ENCODE assay signal across 21 cellular contexts in the genomic region with DNA sequence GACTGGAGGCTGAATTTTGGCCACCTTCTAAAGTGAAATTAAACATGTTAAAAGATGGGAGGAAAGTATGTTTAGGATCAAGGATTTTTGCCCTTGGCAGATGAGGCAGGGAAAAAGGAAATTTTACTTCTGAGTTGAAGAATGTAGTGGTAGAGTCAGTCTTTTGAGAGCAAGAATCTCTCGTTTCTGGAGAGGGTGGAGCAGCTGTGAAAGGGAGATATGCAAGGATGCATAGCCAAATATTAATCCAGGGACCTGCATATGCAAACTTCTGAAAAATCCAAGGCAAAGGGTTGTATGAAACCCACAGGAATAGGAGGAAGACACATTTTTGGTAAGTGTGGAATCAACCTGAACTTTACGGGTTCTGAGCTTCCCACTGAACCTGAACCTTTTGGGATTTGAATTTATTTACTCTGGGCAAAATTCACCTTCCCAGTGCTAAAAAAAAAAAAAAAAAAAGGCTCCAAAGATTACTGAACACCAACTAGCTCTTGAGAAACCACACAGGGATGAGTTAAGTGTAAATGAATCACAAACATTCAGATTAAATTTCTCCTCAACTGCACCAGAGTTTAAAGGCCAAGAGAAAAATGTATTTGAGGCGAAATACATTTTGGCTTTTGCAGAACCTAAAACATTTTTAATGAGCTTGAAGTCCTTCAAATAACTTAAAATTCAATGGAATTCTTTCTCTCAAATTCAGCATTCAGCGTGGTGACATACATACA.
A peak's percentile ranks its signal among the peaks of the same experiment; 100 is the strongest.
DNase-seq lines count a peak whose midpoint lies in the region; ATAC-seq and TF ChIP-seq lines count a peak whose summit lies in the region.
"Had no signal": no experiment of that assay in that cellular context is flagged by ENCODE, and none has a peak within 500 bp of the region (broad histone marks: within the 10 kb centered on the region; RNA-seq: fewer than 3 reads in every experiment).

No MANE protein-coding gene starts in this region.

- no peak overlapping the region for H3K4ac ChIP-seq in neuronal stem cell (ENCODE audit: low read length)

- peaks cover 3% of the 10 kb centered on the region for H3K9me3 Mint-ChIP-seq in osteocyte (ENCODE audit: unreplicated experiment)
- no peaks in the 10 kb centered on the region for H3K9me3 Mint-ChIP-seq in activated CD4-positive, alpha-beta T cell treated with anti-CD3 and anti-CD28 coated beads, Interleukin-2, amount 10 ng/mL, durations not matched to agents 24 days and 14 days
- H3K9me3 Mint-ChIP-seq: activated CD4-positive, alpha-beta memory T cell treated with anti-CD3 and anti-CD28 coated beads, Interleukin-2, amount 10 ng/mL, durations not matched to agents 7 days and 5 days; activated naive CD4-positive, alpha-beta T cell treated with anti-CD3 and anti-CD28 coated beads, Interleukin-2, amount 50 U/mL, for 72 hours had no signal

- H3K9ac ChIP-seq in GM23248 (no peak overlapping the region), fibroblast of lung (ENCODE audit: insufficient read depth, low read length) (no peak overlapping the region), neuronal stem cell (ENCODE audit: low read depth, low read length, poor library complexity) (no peak overlapping the region)

- no peak overlapping the region for H3K14ac ChIP-seq in neuronal stem cell (ENCODE audit: low read length)

- no peaks in the 10 kb centered on the region for H3K79me2 ChIP-seq in GM23248 (ENCODE audit: insufficient read depth)
- H3K79me2 ChIP-seq in fibroblast of lung (ENCODE audit: control insufficient read depth, insufficient read depth, low read length), result no peaks in the 10 kb centered on the region

- no peaks in the 10 kb centered on the region for H3K9me2 ChIP-seq in GM23248 (ENCODE audit: insufficient read depth)

- 51 to 52% methylated on average over 4 of the region's 4 CpGs for WGBS in GM23248 (ENCODE audit: low coverage in 1 of 2, low lambda C conversion rate in 2 of 2, missing lambda C conversion rate in 2 of 2), 2 experiments
- no CpG with 5 or more reads among the region's 4 CpGs for WGBS in neuronal stem cell (ENCODE audit: extremely low coverage in 2 of 2, insufficient read length in 2 of 2, insufficient replicate concordance in 1 of 2), 2 donors

- in situ Hi-C loops in GM23248 (cut with MboI), result no loop called here

- H2BK15ac ChIP-seq in neuronal stem cell (ENCODE audit: low read length), result no peak overlapping the region

- no peak overlapping the region for H3K4me3 Mint-ChIP-seq in osteocyte (ENCODE audit: unreplicated experiment)
- H3K4me3 Mint-ChIP-seq in activated CD4-positive, alpha-beta T cell treated with anti-CD3 and anti-CD28 coated beads, Interleukin-2, amount 10 ng/mL, durations not matched to agents 24 days and 14 days, result no peak overlapping the region
- H3K4me3 Mint-ChIP-seq: activated CD4-positive, alpha-beta memory T cell treated with anti-CD3 and anti-CD28 coated beads, Interleukin-2, amount 10 ng/mL, durations not matched to agents 7 days and 5 days; B cell had no signal

- no peak overlapping the region for H2BK12ac ChIP-seq in neuronal stem cell (ENCODE audit: low read length)

- H3K4me1 Mint-ChIP-seq in osteocyte (ENCODE audit: unreplicated experiment), result peaks cover 54% of the 10 kb centered on the region
- H3K4me1 Mint-ChIP-seq in activated CD4-positive, alpha-beta T cell treated with anti-CD3 and anti-CD28 coated beads, Interleukin-2, amount 10 ng/mL, durations not matched to agents 24 days and 14 days, result no peaks in the 10 kb centered on the region
- H3K4me1 Mint-ChIP-seq: activated CD4-positive, alpha-beta memory T cell treated with anti-CD3 and anti-CD28 coated beads, Interleukin-2, amount 10 ng/mL, durations not matched to agents 7 days and 5 days; B cell had no signal

- no peak overlapping the region for H3K23ac ChIP-seq in neuronal stem cell (ENCODE audit: low read depth, low read length, poor library complexity)

- H3K27ac ChIP-seq in GM23248, result peak overlapping the region; percentile 97
- H3K27ac ChIP-seq in RWPE2 (ENCODE audit: poor library complexity, severe bottlenecking), result peak overlapping the region; percentile 81
- H3K27ac ChIP-seq in fibroblast of lung (ENCODE audit: insufficient read depth, low read length), result no peak overlapping the region
- no peak overlapping the region for H3K27ac ChIP-seq in neuronal stem cell (replicated peaks; ENCODE audit: low read length)
- H3K27ac ChIP-seq: ovary had no signal

- no peak overlapping the region for H3K18ac ChIP-seq in neuronal stem cell (ENCODE audit: low read length)

- DNase-seq in GM23248 (peak; percentile 75), RWPE2 (ENCODE audit: low spot score) (no peak), fibroblast of lung (ENCODE audit: low read depth in 2 of 2) (peak; percentile 32 to 88), osteocyte (ENCODE audit: extremely low spot score, unreplicated experiment) (no peak), neuronal stem cell (ENCODE audit: low spot score) (no peak), T-helper 1 cell (no peak), SHP77 (lab: John Stamatoyannopoulos, UW) (no peak)
- no peak for DNase-seq in activated CD4-positive, alpha-beta T cell treated with anti-CD3 and anti-CD28 coated beads, Interleukin-2, amount 10 ng/mL, durations not matched to agents 24 days and 14 days
- DNase-seq: activated CD4-positive, alpha-beta memory T cell treated with anti-CD3 and anti-CD28 coated beads, Interleukin-2, amount 10 ng/mL, durations not matched to agents 7 days and 5 days; activated T-cell treated with anti-CD3 and anti-CD28 coated beads, Interleukin-2, amount 50 U/mL, for 48 hours; central memory CD4-positive, alpha-beta T cell; effector CD8-positive, alpha-beta T cell; GDM1; hypothalamus; KG1; NCI-H2227 treated with DMSO at 0.1 percent for 48 hours; NK-92 treated with Interleukin-12 subunit alpha and Interleukin-12 subunit beta, amount 100 ng/mL, for 24 hours; ovary; stimulated activated CD4-positive, alpha-beta T cell treated with anti-CD3 and anti-CD28 coated beads, Interleukin-2, amount 100 ng/mL, for 48 hours had no signal

- H3K79me1 ChIP-seq in neuronal stem cell (ENCODE audit: low read depth, low read length), result no peaks in the 10 kb centered on the region

- H4K20me1 ChIP-seq in GM23248 (ENCODE audit: insufficient read depth) (no peaks in the 10 kb centered on the region), fibroblast of lung (ENCODE audit: control insufficient read depth, extremely low read depth, insufficient read depth, low read length) (no peaks in the 10 kb centered on the region)

- peak; percentile 52; the same call in 1 of the 3 replicates for ATAC-seq in RWPE2 (ENCODE audit: low read depth)
- ATAC-seq: activated naive CD4-positive, alpha-beta T cell treated with anti-CD3 and anti-CD28 coated beads, Interleukin-2, amount 50 U/mL, for 72 hours had no signal

- H3K36me3 Mint-ChIP-seq in osteocyte (ENCODE audit: unreplicated experiment), result no peaks in the 10 kb centered on the region
- no peaks in the 10 kb centered on the region for H3K36me3 Mint-ChIP-seq in activated CD4-positive, alpha-beta T cell treated with anti-CD3 and anti-CD28 coated beads, Interleukin-2, amount 10 ng/mL, durations not matched to agents 24 days and 14 days (ENCODE audit: low read depth)
- H3K36me3 Mint-ChIP-seq: activated naive CD4-positive, alpha-beta T cell treated with anti-CD3 and anti-CD28 coated beads, Interleukin-2, amount 50 U/mL, for 72 hours had no signal

- H3K36me3 ChIP-seq in GM23248 (ENCODE audit: low read depth) (no peaks in the 10 kb centered on the region), RWPE2 (ENCODE audit: low read depth) (no peaks in the 10 kb centered on the region), fibroblast of lung (ENCODE audit: control insufficient read depth, insufficient read depth, low read length) (no peaks in the 10 kb centered on the region), neuronal stem cell (replicated peaks in 1 of 2; ENCODE audit: control insufficient read depth in 2 of 2, insufficient read depth in 2 of 2, low read length in 2 of 2) (no peaks in the 10 kb centered on the region)
- H3K36me3 ChIP-seq: ovary had no signal

- TF ChIP-seq CTCF in RWPE2 (IDR thresholded peaks at IDR 0.05; ENCODE audit: poor library complexity, severe bottlenecking), result no peak
- TF ChIP-seq CTCF in fibroblast of lung (conservative IDR thresholded peaks at IDR 0.05 in 1 of 2, IDR thresholded peaks at IDR 0.05 in 1 of 2; ENCODE audit: low read depth in 1 of 2, low read length in 2 of 2), result no peak
- no peak for TF ChIP-seq CTCF in osteocyte (IDR thresholded peaks at IDR 0.05)

- H3K4me2 ChIP-seq in GM23248 (ENCODE audit: unreplicated experiment) (peak overlapping the region; percentile 77), fibroblast of lung (ENCODE audit: extremely low read depth, insufficient read depth, low read length) (no peak overlapping the region), neuronal stem cell (ENCODE audit: insufficient read depth, low read length, poor library complexity, severe bottlenecking) (no peak overlapping the region)

- no peak overlapping the region for H4K8ac ChIP-seq in neuronal stem cell (ENCODE audit: low read depth, low read length)

- no peak overlapping the region for H2BK5ac ChIP-seq in neuronal stem cell (ENCODE audit: low read length)

- H3K9me3 ChIP-seq in GM23248 (ENCODE audit: low read depth) (no peaks in the 10 kb centered on the region), RWPE2 (ENCODE audit: severe bottlenecking) (peaks cover 5% of the 10 kb centered on the region), fibroblast of lung (ENCODE audit: control insufficient read depth, insufficient read depth, low read depth, low read length) (no peaks in the 10 kb centered on the region), neuronal stem cell (replicated peaks in 1 of 2; ENCODE audit: control insufficient read depth in 2 of 2, insufficient read depth in 1 of 2, low read depth in 1 of 2, low read length in 2 of 2) (peaks cover 2 to 4% of the 10 kb centered on the region in 2 donors)
- H3K9me3 ChIP-seq: ovary had no signal

- H2BK120ac ChIP-seq in neuronal stem cell (ENCODE audit: low read depth, low read length), result no peak overlapping the region

- intact Hi-C loops in activated CD4-positive, alpha-beta T cell treated with anti-CD3 and anti-CD28 coated beads, Interleukin-2, amount 10 ng/mL, durations not matched to agents 24 days and 14 days (cut with micrococcal nuclease), result no loop called here

- no peak overlapping the region for H2AFZ ChIP-seq in GM23248
- no peak overlapping the region for H2AFZ ChIP-seq in fibroblast of lung (ENCODE audit: low read length)
- no peak overlapping the region for H2AFZ ChIP-seq in neuronal stem cell (ENCODE audit: low read length)

- peaks cover 60% of the 10 kb centered on the region for H3F3A ChIP-seq in GM23248 (ENCODE audit: insufficient read depth)

- no peak overlapping the region for H2AK5ac ChIP-seq in neuronal stem cell (ENCODE audit: low read depth, low read length)

- H3K27me3 ChIP-seq in GM23248 (replicated peaks; ENCODE audit: insufficient read depth) (no peaks in the 10 kb centered on the region), RWPE2 (ENCODE audit: insufficient read depth, poor library complexity, severe bottlenecking) (no peaks in the 10 kb centered on the region), fibroblast of lung (ENCODE audit: control insufficient read depth, insufficient read depth, low read length) (no peaks in the 10 kb centered on the region), neuronal stem cell (ENCODE audit: control insufficient read depth in 3 of 3, insufficient read depth in 3 of 3, low read depth in 1 of 3, low read length in 3 of 3) (peaks cover 0 to 2% (median 0%) of the 10 kb centered on the region in 3 experiments)
- H3K27me3 ChIP-seq: ovary had no signal

- H3K27me3 Mint-ChIP-seq in osteocyte (ENCODE audit: unreplicated experiment), result no peaks in the 10 kb centered on the region
- peaks cover 15% of the 10 kb centered on the region for H3K27me3 Mint-ChIP-seq in activated CD4-positive, alpha-beta T cell treated with anti-CD3 and anti-CD28 coated beads, Interleukin-2, amount 10 ng/mL, durations not matched to agents 24 days and 14 days

- H3K4me3 ChIP-seq in GM23248 (0 out of 2 replicates have a peak overlapping the region, but pooled peaks have one; percentile 14), RWPE2 (ENCODE audit: severe bottlenecking) (no peak overlapping the region), fibroblast of lung (replicated peaks in 1 of 4; ENCODE audit: control extremely low read depth in 1 of 4, insufficient read depth in 1 of 4, low read depth in 3 of 4, low read length in 4 of 4) (no peak overlapping the region), neuronal stem cell (ENCODE audit: low read length in 2 of 2) (no peak overlapping the region)
- H3K4me3 ChIP-seq: ovary had no signal

- H3K27ac Mint-ChIP-seq in osteocyte (ENCODE audit: unreplicated experiment), result peak overlapping the region; percentile 13
- H3K27ac Mint-ChIP-seq in activated CD4-positive, alpha-beta T cell treated with anti-CD3 and anti-CD28 coated beads, Interleukin-2, amount 10 ng/mL, durations not matched to agents 24 days and 14 days, result no peak overlapping the region
- H3K27ac Mint-ChIP-seq: activated CD4-positive, alpha-beta memory T cell treated with anti-CD3 and anti-CD28 coated beads, Interleukin-2, amount 10 ng/mL, durations not matched to agents 7 days and 5 days; activated naive CD4-positive, alpha-beta T cell treated with anti-CD3 and anti-CD28 coated beads, Interleukin-2, amount 50 U/mL, for 72 hours; B cell had no signal

- H3K4me1 ChIP-seq in GM23248 (ENCODE audit: insufficient read depth) (peaks cover 75% of the 10 kb centered on the region), RWPE2 (ENCODE audit: insufficient read depth, poor library complexity, severe bottlenecking) (peaks cover 52% of the 10 kb centered on the region), fibroblast of lung (ENCODE audit: control insufficient read depth, extremely low read depth, insufficient read depth, low read length) (peaks cover 3% of the 10 kb centered on the region), neuronal stem cell (ENCODE audit: control insufficient read depth in 2 of 2, insufficient read depth in 1 of 2, low read depth in 1 of 2, low read length in 2 of 2) (peaks cover 0 to 3% of the 10 kb centered on the region in 2 donors)

- no peak overlapping the region for H4K91ac ChIP-seq in neuronal stem cell (ENCODE audit: low read depth, low read length, poor library complexity)

Comparison
In these comparisons a context has a peak if more than half of its experiments do, and no peak if none do; other contexts are left out.
1. DNase-seq: peak in GM23248 (single experiment) and fibroblast of lung (2 of 2); none in RWPE2 (single experiment), osteocyte (single experiment), neuronal stem cell (single experiment), T-helper 1 cell (0 of 5), activated CD4-positive, alpha-beta T cell treated with anti-CD3 and anti-CD28 coated beads, Interleukin-2, amount 10 ng/mL, durations not matched to agents 24 days and 14 days (single experiment) and SHP77 (0 of 2).
2. H3K27ac ChIP-seq: peak in GM23248 (single experiment) and RWPE2 (single experiment); none in fibroblast of lung (single experiment) and neuronal stem cell (single experiment).